Comparison of ENCODE assay signal across 16 cellular contexts in the genomic region with DNA sequence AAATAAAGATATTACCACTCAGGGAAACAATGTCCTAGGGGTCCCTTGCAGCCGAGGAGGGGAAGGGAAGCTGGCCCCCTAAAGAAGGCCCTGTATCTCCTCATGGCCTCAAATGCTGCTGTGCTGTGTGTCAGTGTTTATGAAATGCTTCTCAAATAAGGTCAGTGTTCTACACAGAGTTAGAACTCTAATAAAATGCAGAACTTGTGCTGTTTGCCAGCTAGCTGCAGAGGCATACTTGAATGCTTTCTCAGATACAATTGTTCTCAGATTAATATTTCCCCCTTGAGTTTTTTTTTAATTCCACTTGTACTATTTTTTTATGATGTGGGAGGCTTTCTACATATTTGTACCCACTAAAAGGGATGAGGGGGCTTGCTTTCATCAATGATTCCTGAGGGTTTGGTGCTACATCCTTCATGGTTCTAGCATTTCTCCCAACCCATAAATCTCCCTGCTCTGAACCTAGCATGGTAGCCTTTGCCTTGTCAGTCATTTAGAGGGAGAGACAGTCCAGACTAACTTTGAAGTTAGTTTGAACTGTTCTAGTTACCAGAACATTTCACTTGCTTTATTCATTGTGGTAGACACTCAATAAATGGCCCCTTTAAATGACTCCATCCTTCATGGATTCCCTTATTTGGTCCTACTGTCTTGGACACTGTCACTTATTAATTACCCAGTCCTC. TPM values are rescaled to one million over a fixed set of nuclear protein-coding genes. Genes with fewer than 3 reads are reported as not detected.
"Had no signal": no experiment of that assay in that cellular context is flagged by ENCODE, and none has a peak within 500 bp of the region (broad histone marks: within the 10 kb centered on the region; RNA-seq: fewer than 3 reads in every experiment).

No MANE protein-coding gene starts in this region.

- H3K9me3 ChIP-seq: psoas muscle had no signal

- H3K4me1 ChIP-seq: psoas muscle had no signal

- H3K27me3 ChIP-seq: breast epithelium had no signal

- DNase-seq: activated B cell treated with CpG ODN at 0.5 μM for 24 hours; activated CD4-positive, alpha-beta memory T cell treated with anti-CD3 and anti-CD28 coated beads for 36 hours; activated CD4-positive, alpha-beta T cell treated with anti-CD3 and anti-CD28 coated beads for 4 hours; activated naive CD4-positive, alpha-beta T cell treated with Interleukin-2 at 50 U/mL for 16 hours; activated T-cell treated with anti-CD3 and anti-CD28 coated beads, Interleukin-2, amount 50 U/mL, for 1 hour; cortex of kidney; glutamatergic neuron; islet precursor cell; naive B cell; psoas muscle; SHP77 treated with DMSO at 0.1 percent for 48 hours; stimulated activated naive B cell treated with anti-CD40 and anti-IgM and Interleukin-4, amounts not matched to agents 10 μg/mL and 1 μg/mL and 100 μg/mL, for 72 hours; T-helper 1 cell; T-helper 9 cell; trophoblast cell had no signal

- H3K4me3 ChIP-seq: breast epithelium, psoas muscle had no signal

- H3K27ac ChIP-seq: psoas muscle had no signal

- H3K36me3 ChIP-seq: breast epithelium had no signal

RNA-seq across cellular contexts. Expression of gene SLIT3, which starts 12.7 kb away (rescaled TPM):
- total RNA-seq: activated B cell treated with CpG ODN at 0.5 μM for 24 hours had no signal
